Comparison of ENCODE assay signal across 1 cellular context in the genomic region with DNA sequence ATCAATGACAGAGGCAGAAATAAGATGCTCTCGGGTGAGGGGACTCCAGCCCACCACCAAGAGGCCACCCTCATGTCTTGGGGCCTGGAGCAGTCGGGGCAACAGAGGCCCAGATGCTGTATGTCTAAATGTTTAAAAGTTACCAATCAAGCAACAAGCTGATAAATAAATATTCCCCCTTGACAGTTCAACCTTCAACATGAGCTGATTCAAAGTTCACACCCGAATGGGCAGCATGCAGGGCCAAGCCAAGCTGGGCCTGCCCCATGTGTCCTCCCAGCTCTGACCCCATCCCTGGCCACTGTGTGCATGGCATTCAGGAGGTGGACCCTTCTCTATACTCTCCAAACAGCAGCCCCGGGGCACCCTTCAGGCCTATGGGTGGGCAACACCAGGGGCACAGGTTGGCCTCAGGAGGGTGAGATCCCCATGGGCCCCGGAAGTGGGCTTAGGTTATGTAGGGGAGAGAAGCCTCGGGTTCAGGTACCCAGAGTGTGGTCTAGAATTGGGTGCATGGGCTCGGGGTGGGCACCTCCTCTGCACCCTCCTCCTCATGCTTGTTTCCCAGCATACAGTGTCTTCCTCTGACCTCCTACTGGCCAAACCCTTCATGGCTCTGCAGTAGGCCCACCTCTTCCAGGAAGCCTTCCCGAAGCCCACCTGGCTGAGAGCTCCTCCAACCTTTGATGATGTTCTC.
TF ChIP-seq lines count a peak whose summit lies in the region.

No MANE protein-coding gene starts in this region.

TF ChIP-seq in K562, 482 proteins besides CTCF, POLR2A, EP300 and RAD21 (continued from another document):
- TF ChIP-seq, protein P1, sequence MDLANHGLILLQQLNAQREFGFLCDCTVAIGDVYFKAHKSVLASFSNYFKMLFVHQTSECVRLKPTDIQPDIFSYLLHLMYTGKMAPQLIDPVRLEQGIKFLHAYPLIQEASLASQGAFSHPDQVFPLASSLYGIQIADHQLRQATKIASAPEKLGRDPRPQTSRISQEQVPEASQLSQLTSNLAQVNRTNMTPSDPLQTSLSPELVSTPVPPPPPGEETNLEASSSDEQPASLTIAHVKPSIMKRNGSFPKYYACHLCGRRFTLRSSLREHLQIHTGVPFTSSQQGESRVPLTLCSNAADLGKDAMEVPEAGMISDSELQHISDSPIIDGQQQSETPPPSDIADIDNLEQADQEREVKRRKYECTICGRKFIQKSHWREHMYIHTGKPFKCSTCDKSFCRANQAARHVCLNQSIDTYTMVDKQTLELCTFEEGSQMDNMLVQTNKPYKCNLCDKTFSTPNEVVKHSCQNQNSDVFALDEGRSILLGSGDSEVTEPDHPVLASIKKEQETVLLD (IDR thresholded peaks at IDR 0.05) = no peak
